20 cellular contexts compared by ENCODE assay signal in genomic region chr17:9232591-9233270, GRCh38.
A peak's percentile ranks its signal among the peaks of the same experiment; 100 is the strongest.
DNase-seq lines count a peak whose midpoint lies in the region; ATAC-seq and TF ChIP-seq lines count a peak whose summit lies in the region.
"Had no signal": no experiment of that assay in that cellular context is flagged by ENCODE, and none has a peak within 500 bp of the region (broad histone marks: within the 10 kb centered on the region; RNA-seq: fewer than 3 reads in every experiment).

No MANE protein-coding gene starts in this region.

- peak overlapping the region; percentile 85 for H2AK5ac ChIP-seq in neuronal stem cell (ENCODE audit: low read depth, low read length)

- no peaks in the 10 kb centered on the region for H3K4me1 Mint-ChIP-seq in stimulated activated naive CD8-positive, alpha-beta T cell treated with anti-CD3 and anti-CD28 coated beads, Interleukin-15, amount 100 ng/mL, for 72 hours
- H3K4me1 Mint-ChIP-seq: activated naive CD4-positive, alpha-beta T cell treated with anti-CD3 and anti-CD28 coated beads, Interleukin-2, amount 50 U/mL, for 24 hours had no signal

- peak overlapping the region; percentile 53 for H2BK12ac ChIP-seq in neuronal stem cell (ENCODE audit: low read length)

- H2AFZ ChIP-seq in neuronal stem cell (ENCODE audit: low read length): no peak overlapping the region

- H2BK15ac ChIP-seq in neuronal stem cell (ENCODE audit: low read length): peak overlapping the region; percentile 39

- H3K79me1 ChIP-seq in neuronal stem cell (ENCODE audit: low read depth, low read length): no peaks in the 10 kb centered on the region

- H3K9me3 ChIP-seq in esophagus muscularis mucosa (no peaks in the 10 kb centered on the region), neuronal stem cell (replicated peaks in 1 of 2; ENCODE audit: control insufficient read depth in 2 of 2, insufficient read depth in 1 of 2, low read depth in 1 of 2, low read length in 2 of 2) (peaks cover 3% of the 10 kb centered on the region in 2 donors)
- H3K9me3 ChIP-seq: neutrophil, suprapubic skin had no signal

- H3K4me1 ChIP-seq in esophagus muscularis mucosa (peaks cover 5 to 75% (median 67%) of the 10 kb centered on the region in 4 donors), neuronal stem cell (ENCODE audit: control insufficient read depth in 2 of 2, insufficient read depth in 1 of 2, low read depth in 1 of 2, low read length in 2 of 2) (peaks cover 6 to 10% of the 10 kb centered on the region in 2 donors)

- H3K18ac ChIP-seq in neuronal stem cell (ENCODE audit: low read length): peak overlapping the region; percentile 61

- no peaks in the 10 kb centered on the region for H3K36me3 ChIP-seq in esophagus muscularis mucosa
- no peaks in the 10 kb centered on the region for H3K36me3 ChIP-seq in neuronal stem cell (replicated peaks in 1 of 2; ENCODE audit: control insufficient read depth in 2 of 2, insufficient read depth in 2 of 2, low read length in 2 of 2)
- H3K36me3 ChIP-seq: neutrophil, suprapubic skin had no signal

- ATAC-seq in stimulated activated naive CD8-positive, alpha-beta T cell treated with anti-CD3 and anti-CD28 coated beads, Interleukin-15, amount 100 ng/mL, for 72 hours: peak; percentile 10
- ATAC-seq in stimulated activated naive CD8-positive, alpha-beta T cell treated with anti-CD3 and anti-CD28 coated beads, Interleukin-15, Interleukin-2, amounts not matched to agents 100 U/mL and 50 U/mL, for 24 hours: no peak
- ATAC-seq in GM21447 (IDR thresholded peaks at IDR 0.05; ENCODE audit: unreplicated experiment): no peak
- no peak for ATAC-seq in GM18907 (IDR thresholded peaks at IDR 0.05; ENCODE audit: unreplicated experiment)
- ATAC-seq: left ventricle myocardium superior had no signal

- no peak overlapping the region for H3K4ac ChIP-seq in neuronal stem cell (ENCODE audit: low read length)

- peak overlapping the region; percentile 68 for H2BK120ac ChIP-seq in neuronal stem cell (ENCODE audit: low read depth, low read length)

- H3K4me2 ChIP-seq in neuronal stem cell (ENCODE audit: insufficient read depth, low read length, poor library complexity, severe bottlenecking): no peak overlapping the region

- intact Hi-C loops in esophagus muscularis mucosa (cut with DNase I): no loop called here

- H3K27ac ChIP-seq in esophagus muscularis mucosa (replicated peaks in 1 of 4) (peak overlapping the region; percentile 44 to 85 (median 73)), neuronal stem cell (replicated peaks; ENCODE audit: low read length) (no peak overlapping the region)
- H3K27ac ChIP-seq: neutrophil, RWPE1, suprapubic skin had no signal

- no peak for TF ChIP-seq CTCF in esophagus muscularis mucosa (IDR thresholded peaks at IDR 0.05)

- peak overlapping the region; percentile 57 for H4K8ac ChIP-seq in neuronal stem cell (ENCODE audit: low read depth, low read length)

- H2BK5ac ChIP-seq in neuronal stem cell (ENCODE audit: low read length): peak overlapping the region; percentile 59

- TF ChIP-seq POLR2A in esophagus muscularis mucosa (IDR thresholded peaks at IDR 0.05; ENCODE audit: low read depth): no peak

- peaks cover 15% of the 10 kb centered on the region for H3K27me3 Mint-ChIP-seq in stimulated activated naive CD8-positive, alpha-beta T cell treated with anti-CD3 and anti-CD28 coated beads, Interleukin-15, amount 100 ng/mL, for 72 hours

- 76% methylated on average over 7 of the region's 22 CpGs for WGBS in esophagus muscularis mucosa
- WGBS in neuronal stem cell (ENCODE audit: extremely low coverage in 2 of 2, insufficient read length in 2 of 2, insufficient replicate concordance in 1 of 2), 2 donors: no CpG with 5 or more reads among the region's 22 CpGs

- H3K27me3 ChIP-seq in esophagus muscularis mucosa (no peaks in the 10 kb centered on the region), neuronal stem cell (ENCODE audit: control insufficient read depth in 3 of 3, insufficient read depth in 3 of 3, low read depth in 1 of 3, low read length in 3 of 3) (peaks cover 0 to 4% (median 0%) of the 10 kb centered on the region in 3 experiments)
- H3K27me3 ChIP-seq: suprapubic skin had no signal

- H3K9me3 Mint-ChIP-seq in stimulated activated naive CD8-positive, alpha-beta T cell treated with anti-CD3 and anti-CD28 coated beads, Interleukin-15, amount 100 ng/mL, for 72 hours: no peaks in the 10 kb centered on the region
- H3K9me3 Mint-ChIP-seq: activated naive CD4-positive, alpha-beta T cell treated with anti-CD3 and anti-CD28 coated beads, Interleukin-2, amount 50 U/mL, for 24 hours; activated T-helper 1 cell treated with anti-CD3 and anti-CD28 coated beads, Interleukin-12 subunit alpha, Interleukin-12 subunit beta, Interleukin-2, Interleukin-4 antibody, amounts not matched to agents 30 ng/mL and 10 ng/mL and 1 ng/mL, durations not matched to agents 14 hours and 24 hours and 36 hours had no signal

- TF ChIP-seq EP300 in esophagus muscularis mucosa (IDR thresholded peaks at IDR 0.05): no peak

- no peak overlapping the region for H3K9ac ChIP-seq in neuronal stem cell (ENCODE audit: low read depth, low read length, poor library complexity)

- H4K91ac ChIP-seq in neuronal stem cell (ENCODE audit: low read depth, low read length, poor library complexity): no peak overlapping the region

- H3K27ac Mint-ChIP-seq in stimulated activated naive CD8-positive, alpha-beta T cell treated with anti-CD3 and anti-CD28 coated beads, Interleukin-15, amount 100 ng/mL, for 72 hours: no peak overlapping the region
- H3K27ac Mint-ChIP-seq: activated naive CD4-positive, alpha-beta T cell treated with anti-CD3 and anti-CD28 coated beads, Interleukin-2, amount 50 U/mL, for 24 hours; activated T-helper 1 cell treated with anti-CD3 and anti-CD28 coated beads, Interleukin-12 subunit alpha, Interleukin-12 subunit beta, Interleukin-2, Interleukin-4 antibody, amounts not matched to agents 30 ng/mL and 10 ng/mL and 1 ng/mL, durations not matched to agents 14 hours and 24 hours and 36 hours had no signal

- no peak for DNase-seq in stimulated activated naive CD8-positive, alpha-beta T cell treated with anti-CD3 and anti-CD28 coated beads, Interleukin-15, amount 100 ng/mL, for 72 hours
- no peak for DNase-seq in stimulated activated naive CD8-positive, alpha-beta T cell treated with anti-CD3 and anti-CD28 coated beads, Interleukin-15, Interleukin-2, amounts not matched to agents 100 U/mL and 50 U/mL, for 24 hours
- no peak for DNase-seq in esophagus muscularis mucosa (ENCODE audit: extremely low spot score)
- DNase-seq in neuronal stem cell (ENCODE audit: low spot score): no peak
- DNase-seq in NCI-H2196 (lab: John Stamatoyannopoulos, UW; ENCODE audit: unreplicated experiment): no peak
- no peak for DNase-seq in globus pallidus (ENCODE audit: low spot score)
- DNase-seq: ACHN; DMS153; effector CD8-positive, alpha-beta T cell; H7; left ventricle myocardium superior; NCI-H1105 treated with DMSO at 0.1 percent for 48 hours; NCI-H510A treated with DMSO at 0.1 percent for 48 hours had no signal

- H3K4me3 Mint-ChIP-seq in stimulated activated naive CD8-positive, alpha-beta T cell treated with anti-CD3 and anti-CD28 coated beads, Interleukin-15, amount 100 ng/mL, for 72 hours: no peak overlapping the region
- H3K4me3 Mint-ChIP-seq: activated naive CD4-positive, alpha-beta T cell treated with anti-CD3 and anti-CD28 coated beads, Interleukin-2, amount 50 U/mL, for 24 hours; activated T-helper 1 cell treated with anti-CD3 and anti-CD28 coated beads, Interleukin-12 subunit alpha, Interleukin-12 subunit beta, Interleukin-2, Interleukin-4 antibody, amounts not matched to agents 30 ng/mL and 10 ng/mL and 1 ng/mL, durations not matched to agents 14 hours and 24 hours and 36 hours had no signal

- H3K4me3 ChIP-seq in esophagus muscularis mucosa (no peak overlapping the region), neuronal stem cell (ENCODE audit: low read length in 2 of 2) (no peak overlapping the region)
- H3K4me3 ChIP-seq: suprapubic skin had no signal

- no peak overlapping the region for H3K23ac ChIP-seq in neuronal stem cell (ENCODE audit: low read depth, low read length, poor library complexity)

- H3K14ac ChIP-seq in neuronal stem cell (ENCODE audit: low read length): peak overlapping the region; percentile 63
